ENCODE assay signal across 1 cellular context in the genomic region with DNA sequence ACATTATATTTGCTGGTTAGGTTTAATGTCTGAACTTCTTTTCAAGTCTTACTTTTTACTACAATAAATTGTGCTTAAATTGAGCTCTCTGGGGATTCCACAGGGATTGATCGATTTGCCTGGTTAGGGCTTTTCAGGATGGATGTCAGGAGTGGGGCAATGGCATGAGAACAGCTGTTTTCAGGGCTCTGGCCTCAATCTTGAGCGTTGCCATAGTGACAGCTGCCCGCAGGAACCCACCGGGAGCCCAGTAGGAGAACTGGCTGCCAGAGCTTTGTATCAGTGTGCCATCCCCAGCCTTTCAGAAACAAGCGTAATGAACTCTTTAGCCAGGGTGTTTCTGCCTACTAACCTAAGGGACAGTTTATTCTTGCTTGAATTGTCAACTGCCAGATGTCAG.
TF ChIP-seq lines count a peak whose summit lies in the region.

No MANE protein-coding gene starts in this region.

TF ChIP-seq in SK-N-SH treated with all-trans-retinoic acid at 6 μM for 48 hours, 23 proteins besides CTCF, POLR2A, EP300 and RAD21 (continued from another document):
- no peak for TF ChIP-seq PATZ1 (CRISPR knock-in tag; IDR thresholded peaks at IDR 0.05; ENCODE audit: borderline replicate concordance)
